Comparison of ENCODE assay signal across 7 cellular contexts in genomic region chr17:82964451-82964850, GRCh38.
A peak's percentile ranks its signal among the peaks of the same experiment; 100 is the strongest.
DNase-seq lines count a peak whose midpoint lies in the region; ATAC-seq and TF ChIP-seq lines count a peak whose summit lies in the region.
"Not testable (repeated sequence)": the region's sequence is repeated elsewhere in the genome, so short reads cannot be mapped to it uniquely, and the experiment has no call there.

No MANE protein-coding gene starts in this region.

- H3K27me3 ChIP-seq in BLaER1 treated with 17β-estradiol and CSF1 and Interleukin-3, amounts not matched to agents 10 nM and 100 nM = peaks cover 0 to 57% (median 20%) of the 10 kb centered on the region in 11 experiments; a peak in 18 of 22 replicates
- not testable (repeated sequence) for H3K27me3 ChIP-seq in WERI-Rb-1 (ENCODE audit: insufficient read depth, low read depth, severe bottlenecking); colonic mucosa; right atrium auricular region; right lobe of liver; testis

- not testable (repeated sequence) for H3K4me3 ChIP-seq in BLaER1 treated with 17β-estradiol and CSF1 and Interleukin-3, amounts not matched to agents 10 nM and 100 nM; WERI-Rb-1 (ENCODE audit: low read depth, low read length); colonic mucosa; right atrium auricular region; right lobe of liver; testis

- intact Hi-C loops in colonic mucosa (cut with DNase I); right lobe of liver (cut with DNase I); posterior vena cava (cut with DNase I); testis (cut with DNase I; ENCODE audit: low total_unique reads): not testable (repeated sequence)

- peak; percentile 5 for DNase-seq in WERI-Rb-1
- DNase-seq in colonic mucosa = peak; percentile 12
- peak; percentile 30 for DNase-seq in right atrium auricular region (ENCODE audit: low spot score)
- DNase-seq in right lobe of liver = peak in 2 of 3 donors; percentile 17 to 30
- DNase-seq in posterior vena cava (ENCODE audit: low spot score) = peak; percentile 48
- DNase-seq in testis = peak; percentile 4

- not testable (repeated sequence) for H3K9ac ChIP-seq in BLaER1 treated with 17β-estradiol and CSF1 and Interleukin-3, amounts not matched to agents 10 nM and 100 nM; colonic mucosa (ENCODE audit: low read depth in 2 of 2, low read length in 2 of 2)

- H3K4me2 ChIP-seq in BLaER1 treated with 17β-estradiol and CSF1 and Interleukin-3, amounts not matched to agents 10 nM and 100 nM = peak overlapping the region; percentile 52 to 96 (median 91); a peak in 21 of 22 replicates

- H3K36me3 ChIP-seq in BLaER1 treated with 17β-estradiol and CSF1 and Interleukin-3, amounts not matched to agents 10 nM and 100 nM; WERI-Rb-1; colonic mucosa; right atrium auricular region; right lobe of liver; testis (ENCODE audit: low read depth, missing control alignments): not testable (repeated sequence)

- not testable (repeated sequence) for TF ChIP-seq CTCF in WERI-Rb-1 (IDR thresholded peaks at IDR 0.05; ENCODE audit: low read depth, low read length); colonic mucosa (IDR thresholded peaks at IDR 0.05); right atrium auricular region (IDR thresholded peaks at IDR 0.05); right lobe of liver (IDR thresholded peaks at IDR 0.05); testis (IDR thresholded peaks at IDR 0.05)

- not testable (repeated sequence) for H3K9me3 ChIP-seq in BLaER1 treated with 17β-estradiol and CSF1 and Interleukin-3, amounts not matched to agents 10 nM and 100 nM (replicated peaks in 1 of 11); WERI-Rb-1 (ENCODE audit: severe bottlenecking); colonic mucosa; right atrium auricular region; right lobe of liver; testis

- H4K20me1 ChIP-seq in BLaER1 treated with 17β-estradiol and CSF1 and Interleukin-3, amounts not matched to agents 10 nM and 100 nM = not testable (repeated sequence)

- ATAC-seq in right lobe of liver = not testable (repeated sequence)

- H3K4me1 ChIP-seq in BLaER1 treated with 17β-estradiol and CSF1 and Interleukin-3, amounts not matched to agents 10 nM and 100 nM = peaks cover 68 to 90% (median 87%) of the 10 kb centered on the region in 10 experiments
- not testable (repeated sequence) for H3K4me1 ChIP-seq in colonic mucosa, right lobe of liver, testis
- peaks cover 0 to 10% of the 10 kb centered on the region in 2 donors for H3K4me1 ChIP-seq in right atrium auricular region

- not testable (repeated sequence) for H3K27ac ChIP-seq in BLaER1 treated with 17β-estradiol and CSF1 and Interleukin-3, amounts not matched to agents 10 nM and 100 nM; WERI-Rb-1; colonic mucosa; right atrium auricular region; right lobe of liver; testis

- TF ChIP-seq POLR2A in right lobe of liver (IDR thresholded peaks at IDR 0.05); testis (IDR thresholded peaks at IDR 0.05): not testable (repeated sequence)

- 81% methylated on average over 9 of the region's 32 CpGs for WGBS in right lobe of liver (ENCODE audit: insufficient coverage, low coverage, low lambda C conversion rate, missing lambda C conversion rate)
- WGBS in testis, 2 donors = 89 to 90% methylated on average over 22 to 30 of the region's 32 CpGs
